ENCODE assay signal across 31 cellular contexts in the genomic region with DNA sequence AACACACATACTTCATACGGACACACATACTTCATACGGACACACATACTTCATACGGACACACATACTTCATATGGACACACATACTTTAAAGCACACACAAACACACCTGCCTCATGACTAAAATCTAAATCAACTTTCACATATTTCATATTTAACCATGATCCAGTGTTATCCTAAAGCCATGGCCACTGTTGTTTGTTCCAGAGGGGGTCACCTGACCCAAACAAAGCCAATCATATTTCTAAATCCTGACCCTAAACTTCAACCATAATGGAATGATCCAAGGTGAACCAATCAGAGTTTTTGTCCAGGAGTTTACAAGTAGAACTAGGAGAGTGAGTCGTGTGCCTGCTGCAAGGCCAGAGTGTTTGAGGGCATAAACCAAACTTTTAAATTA.
DNase-seq lines count a peak whose midpoint lies in the region; ATAC-seq, FAIRE-seq and TF ChIP-seq lines count a peak whose summit lies in the region.
"Had no signal": no experiment of that assay in that cellular context is flagged by ENCODE, and none has a peak within 500 bp of the region (broad histone marks: within the 10 kb centered on the region; RNA-seq: fewer than 3 reads in every experiment).

No MANE protein-coding gene starts in this region.

- no peak for FAIRE-seq in K562 (lab: Jason Lieb, UNC)
- FAIRE-seq: A204.1, A549, D721Med had no signal

- in situ Hi-C loops in K562 (cut with MboI) = no loop called here
- in situ Hi-C loops in mammary epithelial cell (cut with MboI; ENCODE audit: low sequenced_read_pairs in 2 of 2) = no loop called here

- TF ChIP-seq POLR2A in K562 (conservative IDR thresholded peaks at IDR 0.05) (no peak), esophagus muscularis mucosa (IDR thresholded peaks at IDR 0.05; ENCODE audit: low read depth) (no peak)

- H3K27ac ChIP-seq in K562 (ENCODE audit: extremely low read depth, low read depth, low read length) (no peak overlapping the region), esophagus muscularis mucosa (replicated peaks in 1 of 4) (no peak overlapping the region), mammary epithelial cell (ENCODE audit: insufficient read depth, low read depth, low read length) (no peak overlapping the region)
- H3K27ac ChIP-seq: 22Rv1; A549; BLaER1; BLaER1 treated with 17β-estradiol and CSF1 and Interleukin-3, amounts not matched to agents 10 nM and 100 nM; C4-2B had no signal

- H4K20me1 ChIP-seq in K562 (replicated peaks; ENCODE audit: control insufficient read depth, insufficient read depth, low read length) (no peaks in the 10 kb centered on the region; the same call in 1 of the 2 replicates), mammary epithelial cell (ENCODE audit: insufficient read depth, low read length) (no peaks in the 10 kb centered on the region)
- H4K20me1 ChIP-seq: BLaER1; BLaER1 treated with 17β-estradiol and CSF1 and Interleukin-3, amounts not matched to agents 10 nM and 100 nM had no signal

- dilution Hi-C loops in mammary epithelial cell (cut with HindIII; ENCODE audit: low sequenced_read_pairs) = no loop called here

- no peaks in the 10 kb centered on the region for H3K9me3 ChIP-seq in K562 (replicated peaks; ENCODE audit: control insufficient read depth, insufficient read depth, low read depth, low read length)
- H3K9me3 ChIP-seq in esophagus muscularis mucosa = no peaks in the 10 kb centered on the region
- no peaks in the 10 kb centered on the region for H3K9me3 ChIP-seq in mammary epithelial cell (replicated peaks; ENCODE audit: insufficient read depth, low read length)
- H3K9me3 ChIP-seq: A549; BE2C; BLaER1; BLaER1 treated with 17β-estradiol and CSF1 and Interleukin-3, amounts not matched to agents 10 nM and 100 nM; Caco-2 had no signal

- no peak for TF ChIP-seq EP300 in K562 (IDR thresholded peaks at IDR 0.05; ENCODE audit: low read length)
- no peak for TF ChIP-seq EP300 in esophagus muscularis mucosa (IDR thresholded peaks at IDR 0.05)

- H3K4me2 ChIP-seq in K562 (ENCODE audit: insufficient read depth, low read length) (no peak overlapping the region), mammary epithelial cell (ENCODE audit: insufficient read depth, low read depth, low read length) (no peak overlapping the region)
- H3K4me2 ChIP-seq: A549; BLaER1; BLaER1 treated with 17β-estradiol and CSF1 and Interleukin-3, amounts not matched to agents 10 nM and 100 nM had no signal

- 63% methylated on average over 4 of the region's 4 CpGs for WGBS in K562 (ENCODE audit: insufficient coverage, low coverage, missing lambda C conversion rate)
- WGBS in esophagus muscularis mucosa = 61% methylated on average over 4 of the region's 4 CpGs
- 90% methylated on average over 4 of the region's 4 CpGs for WGBS in mammary epithelial cell (ENCODE audit: low coverage, missing lambda C conversion rate)

- CTCF ChIA-PET in K562 (lab: Yijun Ruan, JAX; ENCODE audit: low intra/inter-chr PET ratio) = no interaction called here
- CTCF ChIA-PET in mammary epithelial cell (lab: Charles Lee; ENCODE audit: low non-redundant PET) = no interaction called here

- TF ChIP-seq CTCF in K562 (IDR thresholded peaks at IDR 0.05 in 2 of 3, conservative IDR thresholded peaks at IDR 0.05 in 1 of 3; ENCODE audit: insufficient read depth in 2 of 3, low read depth in 1 of 3, low read length in 3 of 3) (no peak), esophagus muscularis mucosa (IDR thresholded peaks at IDR 0.05) (no peak), mammary epithelial cell (conservative IDR thresholded peaks at IDR 0.05 in 1 of 2, IDR thresholded peaks at IDR 0.05 in 1 of 2; ENCODE audit: extremely low read depth in 1 of 2, insufficient read depth in 1 of 2, low read depth in 1 of 2, low read length in 2 of 2) (no peak)

- H3K79me2 ChIP-seq in K562 (ENCODE audit: control insufficient read depth, insufficient read depth, low read length) = no peaks in the 10 kb centered on the region
- H3K79me2 ChIP-seq in mammary epithelial cell (ENCODE audit: insufficient read depth, low read length) = no peaks in the 10 kb centered on the region

- intact Hi-C loops in K562 (cut with micrococcal nuclease) = no loop called here
- intact Hi-C loops in esophagus muscularis mucosa (cut with DNase I) = no loop called here
- intact Hi-C loops in mammary epithelial cell (cut with micrococcal nuclease) = no loop called here

- H3K4me3 ChIP-seq in K562 (no peak overlapping the region), esophagus muscularis mucosa (no peak overlapping the region), mammary epithelial cell (replicated peaks in 1 of 3; ENCODE audit: insufficient read depth in 1 of 3, low read depth in 2 of 3, low read length in 3 of 3) (no peak overlapping the region)
- H3K4me3 ChIP-seq: A549; BLaER1; BLaER1 treated with 17β-estradiol and CSF1 and Interleukin-3, amounts not matched to agents 10 nM and 100 nM had no signal

- no peak for ATAC-seq in K562
- ATAC-seq: A549; CD8-positive, alpha-beta T cell had no signal

- H2AFZ ChIP-seq in K562 (ENCODE audit: low read depth, low read length) (0 out of 2 replicates have a peak overlapping the region, but pooled peaks have one; percentile 2), mammary epithelial cell (ENCODE audit: low read depth, low read length) (no peak overlapping the region)

- H3K9ac ChIP-seq in K562 (ENCODE audit: insufficient read depth in 1 of 2, low read depth in 2 of 2, low read length in 2 of 2) = no peak overlapping the region
- no peak overlapping the region for H3K9ac ChIP-seq in mammary epithelial cell (ENCODE audit: insufficient read depth, low read length)
- H3K9ac ChIP-seq: BLaER1; BLaER1 treated with 17β-estradiol and CSF1 and Interleukin-3, amounts not matched to agents 10 nM and 100 nM had no signal

- DNase-seq in K562 (ENCODE audit: extremely low read depth in 1 of 4, low spot score in 3 of 4) (no peak), esophagus muscularis mucosa (ENCODE audit: extremely low spot score) (peak; percentile 81), mammary epithelial cell (no peak), cerebellar cortex (ENCODE audit: low spot score) (no peak)
- DNase-seq: 8988T; ACHN; AML-193; BE2C; C1 segment of cervical spinal cord; Caco-2; Calu3; CD4-positive, alpha-beta memory T cell; CD4-positive, alpha-beta T cell; CD4-positive, CD25-positive, alpha-beta regulatory T cell; CD8-positive, alpha-beta memory T cell; CD8-positive, alpha-beta T cell; COR-L47; DMS 273 treated with DMSO at 0.1 percent for 48 hours; DMS153; DMS53; DMS79; DMS79 treated with DMSO at 0.1 percent for 48 hours; DND-41; EL had no signal

- H3K4me1 ChIP-seq in K562 (replicated peaks in 1 of 2; ENCODE audit: control insufficient read depth in 2 of 2, insufficient read depth in 2 of 2, low read length in 2 of 2) (no peaks in the 10 kb centered on the region; a peak in 1 of 5 replicates), esophagus muscularis mucosa (no peaks in the 10 kb centered on the region), mammary epithelial cell (ENCODE audit: insufficient read depth, low read length) (no peaks in the 10 kb centered on the region)
- H3K4me1 ChIP-seq: A549, BE2C, Caco-2 had no signal

- no peak for TF ChIP-seq RAD21 in K562 (CRISPR knock-in tag; conservative IDR thresholded peaks at IDR 0.05 in 1 of 2, IDR thresholded peaks at IDR 0.05 in 1 of 2)

- no peaks in the 10 kb centered on the region for H3K36me3 ChIP-seq in K562 (ENCODE audit: control insufficient read depth, insufficient read depth, low read length)
- H3K36me3 ChIP-seq in esophagus muscularis mucosa = no peaks in the 10 kb centered on the region
- H3K36me3 ChIP-seq in mammary epithelial cell (ENCODE audit: insufficient read depth, low read length) = no peaks in the 10 kb centered on the region
- H3K36me3 ChIP-seq: BE2C; BLaER1; BLaER1 treated with 17β-estradiol and CSF1 and Interleukin-3, amounts not matched to agents 10 nM and 100 nM had no signal

- H3K27me3 ChIP-seq in K562 (ENCODE audit: control insufficient read depth in 2 of 2, insufficient read depth in 2 of 2, low read length in 2 of 2) (no peaks in the 10 kb centered on the region), esophagus muscularis mucosa (no peaks in the 10 kb centered on the region), mammary epithelial cell (ENCODE audit: insufficient read depth, low read length) (no peaks in the 10 kb centered on the region)
- H3K27me3 ChIP-seq: BE2C; BLaER1; BLaER1 treated with 17β-estradiol and CSF1 and Interleukin-3, amounts not matched to agents 10 nM and 100 nM had no signal

- no TSS peak for BruUV-seq in K562 (replicated peaks; lab: Mats Ljungman, UMichigan)
- BruUV-seq in mammary epithelial cell (replicated peaks; lab: Mats Ljungman, UMichigan) = no TSS peak

- POLR2A ChIA-PET in K562 (lab: Yijun Ruan, JAX) = no interaction called here

- H3K9me1 ChIP-seq in K562 (ENCODE audit: control insufficient read depth, insufficient read depth, low read length) = no peaks in the 10 kb centered on the region

TF ChIP-seq in K562, 482 proteins besides CTCF, POLR2A, EP300 and RAD21:
- TF ChIP-seq, protein P1, sequence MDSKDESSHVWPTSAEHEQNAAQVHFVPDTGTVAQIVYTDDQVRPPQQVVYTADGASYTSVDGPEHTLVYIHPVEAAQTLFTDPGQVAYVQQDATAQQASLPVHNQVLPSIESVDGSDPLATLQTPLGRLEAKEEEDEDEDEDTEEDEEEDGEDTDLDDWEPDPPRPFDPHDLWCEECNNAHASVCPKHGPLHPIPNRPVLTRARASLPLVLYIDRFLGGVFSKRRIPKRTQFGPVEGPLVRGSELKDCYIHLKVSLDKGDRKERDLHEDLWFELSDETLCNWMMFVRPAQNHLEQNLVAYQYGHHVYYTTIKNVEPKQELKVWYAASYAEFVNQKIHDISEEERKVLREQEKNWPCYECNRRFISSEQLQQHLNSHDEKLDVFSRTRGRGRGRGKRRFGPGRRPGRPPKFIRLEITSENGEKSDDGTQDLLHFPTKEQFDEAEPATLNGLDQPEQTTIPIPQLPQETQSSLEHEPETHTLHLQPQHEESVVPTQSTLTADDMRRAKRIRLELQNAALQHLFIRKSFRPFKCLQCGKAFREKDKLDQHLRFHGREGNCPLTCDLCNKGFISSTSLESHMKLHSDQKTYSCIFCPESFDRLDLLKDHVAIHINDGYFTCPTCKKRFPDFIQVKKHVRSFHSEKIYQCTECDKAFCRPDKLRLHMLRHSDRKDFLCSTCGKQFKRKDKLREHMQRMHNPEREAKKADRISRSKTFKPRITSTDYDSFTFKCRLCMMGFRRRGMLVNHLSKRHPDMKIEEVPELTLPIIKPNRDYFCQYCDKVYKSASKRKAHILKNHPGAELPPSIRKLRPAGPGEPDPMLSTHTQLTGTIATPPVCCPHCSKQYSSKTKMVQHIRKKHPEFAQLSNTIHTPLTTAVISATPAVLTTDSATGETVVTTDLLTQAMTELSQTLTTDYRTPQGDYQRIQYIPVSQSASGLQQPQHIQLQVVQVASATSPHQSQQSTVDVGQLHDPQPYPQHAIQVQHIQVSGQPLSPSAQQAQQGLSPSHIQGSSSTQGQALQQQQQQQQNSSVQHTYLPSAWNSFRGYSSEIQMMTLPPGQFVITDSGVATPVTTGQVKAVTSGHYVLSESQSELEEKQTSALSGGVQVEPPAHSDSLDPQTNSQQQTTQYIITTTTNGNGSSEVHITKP (IDR thresholded peaks at IDR 0.05; ENCODE audit: partially characterized antibody) = peak; percentile 55
- no peak for TF ChIP-seq ZNF584 (CRISPR knock-in tag; IDR thresholded peaks at IDR 0.05; ENCODE audit: low read depth)
